Comparison of ENCODE assay signal across 27 cellular contexts in genomic region chr12:92339198-92339821, GRCh38.
"Had no signal": no experiment of that assay in that cellular context is flagged by ENCODE, and none has a peak within 500 bp of the region (broad histone marks: within the 10 kb centered on the region; RNA-seq: fewer than 3 reads in every experiment).

No MANE protein-coding gene starts in this region.

- H3K27ac ChIP-seq: gastroesophageal sphincter, right lobe of liver, transverse colon, WERI-Rb-1 had no signal

- H3K4me3 Mint-ChIP-seq: activated CD4-positive, alpha-beta memory T cell treated with anti-CD3 and anti-CD28 coated beads for 36 hours; activated CD4-positive, alpha-beta T cell treated with anti-CD3 and anti-CD28 coated beads, Interleukin-2, amount 10 ng/mL, durations not matched to agents 24 days and 14 days; activated naive CD8-positive, alpha-beta T cell treated with anti-CD3 and anti-CD28 coated beads, Interleukin-2, amount 50 U/mL, for 24 hours; activated T-cell treated with anti-CD3 and anti-CD28 coated beads, Interleukin-2, amount 50 U/mL, for 24 hours; immature natural killer cell; nephron progenitor cell; stimulated activated naive B cell treated with anti-CD40 and anti-IgM and Interleukin-4, amounts not matched to agents 10 μg/mL and 1 μg/mL and 100 μg/mL, for 72 hours; T-helper 17 cell had no signal

- H3K36me3 ChIP-seq: gastroesophageal sphincter, right lobe of liver, transverse colon, WERI-Rb-1 had no signal

- H3K9me3 ChIP-seq: gastroesophageal sphincter, right lobe of liver, transverse colon had no signal

- DNase-seq: activated CD4-positive, alpha-beta memory T cell treated with anti-CD3 and anti-CD28 coated beads for 36 hours; activated CD4-positive, alpha-beta T cell treated with anti-CD3 and anti-CD28 coated beads, Interleukin-2, amount 10 ng/mL, durations not matched to agents 24 days and 14 days; activated CD4-positive, CD25-positive, alpha-beta regulatory T cell treated with anti-CD3 and anti-CD28 coated beads, Interleukin-2, amount 50 U/mL, for 72 hours; activated CD8-positive, alpha-beta memory T cell treated with anti-CD3 and anti-CD28 coated beads, Interleukin-2, amount 50 U/mL, for 48 hours; activated gamma-delta T cell; activated naive CD4-positive, alpha-beta T cell treated with anti-CD3 and anti-CD28 coated beads, Interleukin-2, amount 50 U/mL, for 16 hours; activated naive CD8-positive, alpha-beta T cell treated with anti-CD3 and anti-CD28 coated beads, Interleukin-2, amount 50 U/mL, for 24 hours; activated T-cell treated with anti-CD3 and anti-CD28 coated beads, Interleukin-2, amount 50 U/mL, for 24 hours; amygdala; caudate nucleus; hypothalamus; immature natural killer cell; kidney; left colon; naive B cell; nephron progenitor cell; nucleus accumbens; posterior cingulate gyrus; right lobe of liver; stimulated activated CD4-positive, alpha-beta T cell treated with anti-CD3 and anti-CD28 coated beads, Interleukin-12 subunit alpha, Interleukin-12 subunit beta, amount 100 ng/mL, for 4 hours; stimulated activated CD4-positive, alpha-beta T cell treated with anti-CD3 and anti-CD28 coated beads, Interleukin-4, amount 100 ng/mL, for 24 hours; stimulated activated naive B cell treated with anti-CD40 and anti-IgM and Interleukin-4, amounts not matched to agents 10 μg/mL and 1 μg/mL and 100 μg/mL, for 72 hours; T-helper 17 cell; T1000; transverse colon; WERI-Rb-1 had no signal

- H3K4me3 ChIP-seq: gastroesophageal sphincter, right lobe of liver, transverse colon had no signal

- H3K36me3 Mint-ChIP-seq: activated CD4-positive, alpha-beta memory T cell treated with anti-CD3 and anti-CD28 coated beads for 36 hours; immature natural killer cell had no signal

- H3K4me1 ChIP-seq: gastroesophageal sphincter, right lobe of liver had no signal

- H3K27ac Mint-ChIP-seq: activated CD4-positive, alpha-beta memory T cell treated with anti-CD3 and anti-CD28 coated beads for 36 hours; activated CD4-positive, alpha-beta T cell treated with anti-CD3 and anti-CD28 coated beads, Interleukin-2, amount 10 ng/mL, durations not matched to agents 24 days and 14 days; activated naive CD8-positive, alpha-beta T cell treated with anti-CD3 and anti-CD28 coated beads, Interleukin-2, amount 50 U/mL, for 24 hours; activated T-cell treated with anti-CD3 and anti-CD28 coated beads, Interleukin-2, amount 50 U/mL, for 24 hours; immature natural killer cell; nephron progenitor cell; stimulated activated naive B cell treated with anti-CD40 and anti-IgM and Interleukin-4, amounts not matched to agents 10 μg/mL and 1 μg/mL and 100 μg/mL, for 72 hours; T-helper 17 cell had no signal

- H3K27me3 Mint-ChIP-seq: activated CD4-positive, alpha-beta memory T cell treated with anti-CD3 and anti-CD28 coated beads for 36 hours; activated CD4-positive, alpha-beta T cell treated with anti-CD3 and anti-CD28 coated beads, Interleukin-2, amount 10 ng/mL, durations not matched to agents 24 days and 14 days; activated naive CD8-positive, alpha-beta T cell treated with anti-CD3 and anti-CD28 coated beads, Interleukin-2, amount 50 U/mL, for 24 hours; activated T-cell treated with anti-CD3 and anti-CD28 coated beads, Interleukin-2, amount 50 U/mL, for 24 hours; naive B cell; stimulated activated naive B cell treated with anti-CD40 and anti-IgM and Interleukin-4, amounts not matched to agents 10 μg/mL and 1 μg/mL and 100 μg/mL, for 72 hours; T-helper 17 cell had no signal

- H3K27me3 ChIP-seq: gastroesophageal sphincter, right lobe of liver, transverse colon had no signal

- H3K9me3 Mint-ChIP-seq: activated naive CD8-positive, alpha-beta T cell treated with anti-CD3 and anti-CD28 coated beads, Interleukin-2, amount 50 U/mL, for 24 hours; activated T-cell treated with anti-CD3 and anti-CD28 coated beads, Interleukin-2, amount 50 U/mL, for 24 hours; immature natural killer cell; naive B cell; nephron progenitor cell had no signal

- ATAC-seq: activated naive CD8-positive, alpha-beta T cell treated with anti-CD3 and anti-CD28 coated beads, Interleukin-2, amount 50 U/mL, for 24 hours; gastroesophageal sphincter; left colon; right lobe of liver; stimulated activated naive B cell treated with anti-CD40 and anti-IgM and Interleukin-4, amounts not matched to agents 10 μg/mL and 1 μg/mL and 100 μg/mL, for 72 hours; T-helper 17 cell had no signal
